ENCODE assay signal across 8 cellular contexts in the genomic region with DNA sequence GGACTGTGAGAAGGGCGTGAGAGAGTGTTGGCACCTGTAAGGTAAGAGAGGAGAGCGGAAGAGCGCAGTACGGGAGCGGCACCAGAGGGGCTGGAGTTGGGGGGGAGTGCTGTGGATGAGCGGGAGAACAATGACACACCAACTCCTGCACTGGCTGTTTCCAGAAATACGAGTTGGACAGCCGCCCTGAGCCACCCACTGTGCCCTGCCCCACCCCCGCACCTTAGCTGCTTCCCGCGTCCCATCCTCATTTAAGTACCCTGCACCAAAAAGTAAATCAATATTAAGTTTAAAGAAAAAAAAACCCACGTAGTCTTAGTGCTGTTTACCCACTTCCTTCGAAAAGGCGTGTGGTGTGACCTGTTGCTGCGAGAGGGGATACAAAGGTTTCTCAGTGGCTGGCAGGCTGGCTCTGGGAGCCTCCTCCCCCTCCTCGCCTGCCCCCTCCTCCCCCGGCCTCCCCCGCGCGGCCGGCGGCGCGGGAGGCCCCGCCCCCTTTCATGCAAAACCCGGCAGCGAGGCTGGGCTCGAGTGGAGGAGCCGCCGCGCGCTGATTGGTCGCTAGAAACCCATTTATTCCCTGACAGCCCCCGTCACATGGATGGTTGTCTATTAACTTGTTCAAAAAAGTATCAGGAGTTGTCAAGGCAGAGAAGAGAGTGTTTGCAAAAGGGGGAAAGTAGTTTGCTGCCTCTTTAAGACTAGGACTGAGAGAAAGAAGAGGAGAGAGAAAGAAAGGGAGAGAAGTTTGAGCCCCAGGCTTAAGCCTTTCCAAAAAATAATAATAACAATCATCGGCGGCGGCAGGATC. TPM values are rescaled to one million over a fixed set of nuclear protein-coding genes. Genes with fewer than 3 reads are reported as not detected.
DNase-seq lines count a peak whose midpoint lies in the region; ATAC-seq lines count a peak whose summit lies in the region.

A gene (plus strand): TSS at position 601 of the 811 bp plus-strand sequence. CDS start 436 bp downstream, outside the sequence.

- no peaks in the 10 kb centered on the region for H3K36me3 Mint-ChIP-seq in activated naive CD8-positive, alpha-beta T cell
- no peaks in the 10 kb centered on the region for H3K36me3 Mint-ChIP-seq in activated naive CD8-positive, alpha-beta T cell treated with anti-CD3 and anti-CD28 coated beads, Interleukin-2, amount 50 U/mL, for 24 hours (ENCODE audit: low read depth)

- peaks cover 54% of the 10 kb centered on the region for H3K27me3 Mint-ChIP-seq in activated naive CD8-positive, alpha-beta T cell
- peaks cover 68% of the 10 kb centered on the region for H3K27me3 Mint-ChIP-seq in activated naive CD8-positive, alpha-beta T cell treated with anti-CD3 and anti-CD28 coated beads, Interleukin-2, amount 50 U/mL, for 24 hours

- H3K27ac Mint-ChIP-seq in activated naive CD8-positive, alpha-beta T cell: no peak within 1 kb of the TSS
- no peak within 1 kb of the TSS for H3K27ac Mint-ChIP-seq in activated naive CD8-positive, alpha-beta T cell treated with anti-CD3 and anti-CD28 coated beads, Interleukin-2, amount 50 U/mL, for 24 hours

- no peak for ATAC-seq in activated naive CD8-positive, alpha-beta T cell treated with anti-CD3 and anti-CD28 coated beads, Interleukin-2, amount 50 U/mL, for 24 hours
- peak; percentile 92 for ATAC-seq in esophagus mucosa

- DNase-seq in activated naive CD8-positive, alpha-beta T cell treated with anti-CD3 and anti-CD28 coated beads, Interleukin-2, amount 50 U/mL, for 24 hours: no peak
- DNase-seq in NCI-H1417 (lab: John Stamatoyannopoulos, UW) (peak; percentile 90 to 99 (median 96)), SW480 (ENCODE audit: low spot score) (peak; percentile 90), myocyte (ENCODE audit: low read depth) (peak; percentile 53), COLO668 (lab: John Stamatoyannopoulos, UW; ENCODE audit: unreplicated experiment) (no peak)
- no peak for DNase-seq in activated effector memory CD4-positive, alpha-beta T cell treated with anti-CD3 and anti-CD28 coated beads, Interleukin-2, amount 50 U/mL, for 16 hours

- H3K4me1 Mint-ChIP-seq in activated naive CD8-positive, alpha-beta T cell (ENCODE audit: low read depth): peaks cover 8% of the 10 kb centered on the region
- H3K4me1 Mint-ChIP-seq in activated naive CD8-positive, alpha-beta T cell treated with anti-CD3 and anti-CD28 coated beads, Interleukin-2, amount 50 U/mL, for 24 hours: peaks cover 9% of the 10 kb centered on the region

- peak within 1 kb of the TSS; percentile 46 for H3K4me3 Mint-ChIP-seq in activated naive CD8-positive, alpha-beta T cell
- H3K4me3 Mint-ChIP-seq in activated naive CD8-positive, alpha-beta T cell treated with anti-CD3 and anti-CD28 coated beads, Interleukin-2, amount 50 U/mL, for 24 hours: no peak within 1 kb of the TSS

- peaks cover 4% of the 10 kb centered on the region for H3K9me3 Mint-ChIP-seq in activated naive CD8-positive, alpha-beta T cell (ENCODE audit: low read depth)
- H3K9me3 Mint-ChIP-seq in activated naive CD8-positive, alpha-beta T cell treated with anti-CD3 and anti-CD28 coated beads, Interleukin-2, amount 50 U/mL, for 24 hours: peaks cover 11% of the 10 kb centered on the region

RNA-seq across cellular contexts. Expression of the gene that starts here (rescaled TPM):
- total RNA-seq in esophagus mucosa: 16.0 TPM
- not detected in 2 replicates for total RNA-seq in myocyte
- not detected for polyA plus RNA-seq in myocyte (2012)

Comparison
In these comparisons a context has a peak if more than half of its experiments do, and no peak if none do; other contexts are left out.
1. RNA of the gene that starts here (total RNA-seq): 16.0 TPM in esophagus mucosa (single experiment); not detected in myocyte; every median in the first group is over 10 times any median in the second.
2. Peak in DNase-seq in myocyte; RNA of the gene not detected or under 1 TPM.
3. DNase-seq: peak in NCI-H1417 (3 of 3) and SW480 (single experiment); none in activated naive CD8-positive, alpha-beta T cell treated with anti-CD3 and anti-CD28 coated beads, Interleukin-2, amount 50 U/mL, for 24 hours (single experiment), activated effector memory CD4-positive, alpha-beta T cell treated with anti-CD3 and anti-CD28 coated beads, Interleukin-2, amount 50 U/mL, for 16 hours (single experiment) and COLO668 (single experiment).